ENCODE assay signal across 29 cellular contexts in the genomic region with DNA sequence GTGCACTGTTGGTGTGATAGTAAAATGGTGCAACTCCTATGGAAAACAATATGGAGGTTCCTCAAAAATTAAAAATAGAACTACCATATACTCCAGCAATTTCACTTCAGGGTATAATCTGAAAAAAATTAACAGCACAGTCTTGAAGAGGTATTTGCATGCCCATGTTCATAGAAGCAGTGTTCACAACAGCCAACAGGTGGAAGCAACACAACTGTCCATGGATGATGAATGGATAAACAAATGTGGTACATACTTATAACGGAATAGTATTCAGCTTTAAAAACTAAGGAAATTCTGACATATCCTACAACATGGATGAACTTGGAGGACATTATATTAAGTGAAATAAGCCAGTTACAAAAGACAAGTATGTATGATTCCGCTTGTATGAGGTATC. TPM values are rescaled to one million over a fixed set of nuclear protein-coding genes. Genes with fewer than 3 reads are reported as not detected.
A peak's percentile ranks its signal among the peaks of the same experiment; 100 is the strongest.
DNase-seq lines count a peak whose midpoint lies in the region; ATAC-seq, FAIRE-seq and TF ChIP-seq lines count a peak whose summit lies in the region.
"Had no signal": no experiment of that assay in that cellular context is flagged by ENCODE, and none has a peak within 500 bp of the region (broad histone marks: within the 10 kb centered on the region; RNA-seq: fewer than 3 reads in every experiment).

No MANE protein-coding gene starts in this region.

- DNase-seq in D721Med (ENCODE audit: insufficient read length, low spot score): no peak
- DNase-seq in foreskin keratinocyte: no peak
- DNase-seq in activated CD4-positive, CD25-positive, alpha-beta regulatory T cell (lab: John Stamatoyannopoulos, UW): no peak
- DNase-seq in SIG-M5 treated with dmso at 0.1 percent for 504 hours (lab: John Stamatoyannopoulos, UW; ENCODE audit: unreplicated experiment): no peak
- no peak for DNase-seq in iPS-NIHi7 (ENCODE audit: extremely low spot score)
- no peak for DNase-seq in dermis blood vessel endothelial cell
- DNase-seq: ACHN; activated CD4-positive, alpha-beta memory T cell treated with anti-CD3 and anti-CD28 coated beads for 36 hours; activated CD4-positive, CD25-positive, alpha-beta regulatory T cell treated with anti-CD3 and anti-CD28 coated beads, Interleukin-2, amount 50 U/mL, for 72 hours; activated naive CD4-positive, alpha-beta T cell treated with Interleukin-2 at 50 U/mL for 16 hours; activated T-cell treated with anti-CD3 and anti-CD28 coated beads, Interleukin-2, amount 50 U/mL, for 72 hours; BE2C; central memory CD4-positive, alpha-beta T cell; GDM1; hippocampal formation; Karpas-422; mucosa of descending colon; NCI-H1048; NCI-H1694; NCI-H446; nephron progenitor cell; SK-N-SH; stimulated activated CD4-positive, alpha-beta T cell treated with anti-CD3 and anti-CD28 coated beads, Interleukin-4, amount 100 ng/mL, for 4 hours; tibial artery had no signal

- TF ChIP-seq CTCF in D721Med (IDR thresholded peaks at IDR 0.05; ENCODE audit: insufficient read depth, missing control alignments): no peak
- TF ChIP-seq CTCF in LNCAP (IDR thresholded peaks at IDR 0.05): 0 out of 2 replicates have a peak, but pooled peaks have one; percentile 16
- peak; percentile 49 for TF ChIP-seq CTCF in VCaP (conservative IDR thresholded peaks at IDR 0.05)
- TF ChIP-seq CTCF in foreskin keratinocyte (conservative IDR thresholded peaks at IDR 0.05): peak; percentile 39

- peak; percentile 11 for FAIRE-seq in D721Med (lab: Jason Lieb, UNC)
- FAIRE-seq: GM18507, GM19239, H1 had no signal

- H3K4me1 ChIP-seq in foreskin keratinocyte: no peaks in the 10 kb centered on the region
- H3K4me1 ChIP-seq: BE2C had no signal

- no peaks in the 10 kb centered on the region for H3K27me3 ChIP-seq in foreskin keratinocyte
- H3K27me3 ChIP-seq: BE2C, tibial artery had no signal

- ATAC-seq in foreskin keratinocyte: no peak
- ATAC-seq: activated T-cell treated with anti-CD3 and anti-CD28 coated beads, Interleukin-2, amount 50 U/mL, for 72 hours; mucosa of descending colon had no signal

- H3K27ac ChIP-seq in VCaP: no peak overlapping the region
- H3K27ac ChIP-seq in foreskin keratinocyte: no peak overlapping the region
- H3K27ac ChIP-seq: tibial artery had no signal

RNA-seq across cellular contexts. Expression of a gene that starts 8.2 kb away (rescaled TPM):
- total RNA-seq in foreskin keratinocyte (6.3 and 7.9 TPM in 2 replicates), dermis blood vessel endothelial cell (2.0 and 2.2 TPM in 2 replicates)
- 2.8 and 2.9 TPM in 2 replicates for polyA plus RNA-seq in foreskin keratinocyte
